17 cellular contexts compared by ENCODE assay signal in the genomic region with DNA sequence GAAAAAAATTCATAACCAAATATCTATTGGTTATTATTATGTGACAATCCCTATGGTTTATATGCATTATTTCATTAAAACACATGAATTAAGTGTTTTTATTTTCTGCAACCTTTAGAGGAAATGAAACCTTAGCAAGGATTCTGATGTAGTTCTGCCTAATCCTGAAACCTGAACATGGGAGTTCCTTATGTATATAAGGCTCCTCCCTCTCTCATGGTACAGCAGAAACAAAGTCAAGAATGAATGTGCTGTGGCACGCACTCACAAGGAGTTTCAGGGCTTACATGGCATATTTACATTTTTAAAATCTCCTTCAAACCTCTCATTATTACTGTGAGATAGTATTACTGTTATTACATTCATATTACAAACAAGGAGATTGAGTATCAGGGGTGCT.
A peak's percentile ranks its signal among the peaks of the same experiment; 100 is the strongest.
DNase-seq lines count a peak whose midpoint lies in the region; ATAC-seq and TF ChIP-seq lines count a peak whose summit lies in the region.
"Had no signal": no experiment of that assay in that cellular context is flagged by ENCODE, and none has a peak within 500 bp of the region (broad histone marks: within the 10 kb centered on the region; RNA-seq: fewer than 3 reads in every experiment).

No MANE protein-coding gene starts in this region.

- H3K4me3 Mint-ChIP-seq in dendritic cell treated with granulocyte-macrophage colony-stimulating factor and Interleukin-4, amounts not matched to agents 40 ng/mL and 50 ng/mL, for 4 days = no peak overlapping the region
- H3K4me3 Mint-ChIP-seq in neural progenitor cell = no peak overlapping the region
- H3K4me3 Mint-ChIP-seq: CD8-positive, alpha-beta memory T cell had no signal

- H3K4me1 Mint-ChIP-seq in dendritic cell treated with granulocyte-macrophage colony-stimulating factor and Interleukin-4, amounts not matched to agents 40 ng/mL and 50 ng/mL, for 4 days (ENCODE audit: low read depth) = peaks cover 11% of the 10 kb centered on the region
- H3K4me1 Mint-ChIP-seq in neural progenitor cell = no peaks in the 10 kb centered on the region
- H3K4me1 Mint-ChIP-seq: CD8-positive, alpha-beta memory T cell had no signal

- TF ChIP-seq CTCF in neural progenitor cell (IDR thresholded peaks at IDR 0.05) = no peak

- no peak overlapping the region for H3K4me2 ChIP-seq in neural progenitor cell

- no peak overlapping the region for H3K9ac ChIP-seq in neural progenitor cell

- H4K20me1 ChIP-seq in neural progenitor cell (ENCODE audit: low read depth) = no peaks in the 10 kb centered on the region

- intact Hi-C loops in dendritic cell treated with granulocyte-macrophage colony-stimulating factor and Interleukin-4, amounts not matched to agents 40 ng/mL and 50 ng/mL, for 4 days (cut with micrococcal nuclease) = loop anchor here (2.0 kb wide), 1 partner anchor 34 kb away; no protein-coding TSS in a partner anchor

- H3K36me3 ChIP-seq in neural progenitor cell = no peaks in the 10 kb centered on the region
- H3K36me3 ChIP-seq: right lobe of liver, suprapubic skin had no signal

- no peaks in the 10 kb centered on the region for H3K4me1 ChIP-seq in neural progenitor cell
- H3K4me1 ChIP-seq: right lobe of liver, suprapubic skin had no signal

- DNase-seq in NCI-H748 (lab: John Stamatoyannopoulos, UW; ENCODE audit: unreplicated experiment) = no peak
- DNase-seq in neural progenitor cell (ENCODE audit: low spot score) = no peak
- DNase-seq in NCI-H1417 (lab: John Stamatoyannopoulos, UW) = no peak
- DNase-seq in COLO829 (ENCODE audit: low spot score) = no peak
- DNase-seq: activated T-cell treated with anti-CD3 and anti-CD28 coated beads, Interleukin-2, amount 50 U/mL, for 1 hour; amygdala; CD8-positive, alpha-beta memory T cell; foreskin fibroblast; islet precursor cell; NCI-H1105; right lobe of liver had no signal

- peak overlapping the region; percentile 16 for H3K27ac Mint-ChIP-seq in dendritic cell treated with granulocyte-macrophage colony-stimulating factor and Interleukin-4, amounts not matched to agents 40 ng/mL and 50 ng/mL, for 4 days
- no peak overlapping the region for H3K27ac Mint-ChIP-seq in neural progenitor cell
- H3K27ac Mint-ChIP-seq: CD8-positive, alpha-beta memory T cell had no signal

- ATAC-seq in GM19043 (IDR thresholded peaks at IDR 0.05; ENCODE audit: low read depth, unreplicated experiment) = peak; percentile 75
- peak; percentile 91 for ATAC-seq in GM21786 (IDR thresholded peaks at IDR 0.05; ENCODE audit: unreplicated experiment)
- ATAC-seq in HG03280 (IDR thresholded peaks at IDR 0.05; ENCODE audit: unreplicated experiment) = peak; percentile 69
- ATAC-seq: right lobe of liver, SK-N-SH treated with all-trans-retinoic acid at 6 μM for 48 hours had no signal

- H3K4me3 ChIP-seq in neural progenitor cell = no peak overlapping the region
- H3K4me3 ChIP-seq: right lobe of liver, suprapubic skin had no signal

- no peaks in the 10 kb centered on the region for H3K36me3 Mint-ChIP-seq in dendritic cell treated with granulocyte-macrophage colony-stimulating factor and Interleukin-4, amounts not matched to agents 40 ng/mL and 50 ng/mL, for 4 days (ENCODE audit: low read depth)
- peaks cover 2% of the 10 kb centered on the region for H3K36me3 Mint-ChIP-seq in neural progenitor cell

- no peaks in the 10 kb centered on the region for H3K9me3 ChIP-seq in neural progenitor cell (ENCODE audit: low read depth)
- H3K9me3 ChIP-seq: right lobe of liver, suprapubic skin had no signal

- H3K9me3 Mint-ChIP-seq in dendritic cell treated with granulocyte-macrophage colony-stimulating factor and Interleukin-4, amounts not matched to agents 40 ng/mL and 50 ng/mL, for 4 days = peaks cover 42% of the 10 kb centered on the region
- peaks cover 5% of the 10 kb centered on the region for H3K9me3 Mint-ChIP-seq in neural progenitor cell
- H3K9me3 Mint-ChIP-seq: CD8-positive, alpha-beta memory T cell had no signal

- no peaks in the 10 kb centered on the region for H3K79me2 ChIP-seq in neural progenitor cell (ENCODE audit: low read depth)

- no peak overlapping the region for H2AFZ ChIP-seq in neural progenitor cell (replicated peaks)

- H3K27me3 ChIP-seq in neural progenitor cell = no peaks in the 10 kb centered on the region
- H3K27me3 ChIP-seq: right lobe of liver, suprapubic skin had no signal

- no peaks in the 10 kb centered on the region for H3K27me3 Mint-ChIP-seq in dendritic cell treated with granulocyte-macrophage colony-stimulating factor and Interleukin-4, amounts not matched to agents 40 ng/mL and 50 ng/mL, for 4 days
- no peaks in the 10 kb centered on the region for H3K27me3 Mint-ChIP-seq in neural progenitor cell (ENCODE audit: insufficient read depth, low read depth)

- H3F3A ChIP-seq in neural progenitor cell (ENCODE audit: low read depth) = no peaks in the 10 kb centered on the region

- H3K27ac ChIP-seq in neural progenitor cell = no peak overlapping the region
- H3K27ac ChIP-seq: right lobe of liver, suprapubic skin had no signal
